ENCODE assay signal across 7 cellular contexts in genomic region chr3:72369681-72370080, GRCh38.
"Had no signal": no experiment of that assay in that cellular context is flagged by ENCODE, and none has a peak within 500 bp of the region (broad histone marks: within the 10 kb centered on the region; RNA-seq: fewer than 3 reads in every experiment).

No MANE protein-coding gene starts in this region.

- H3K27me3 Mint-ChIP-seq: IgD-negative memory B cell had no signal

- H3K4me3 Mint-ChIP-seq: IgD-negative memory B cell had no signal

- H3K9me3 Mint-ChIP-seq: IgD-negative memory B cell had no signal

- H3K36me3 Mint-ChIP-seq: IgD-negative memory B cell had no signal

- DNase-seq: GOT3, H7, HCEC 1CT, KG1 had no signal

- ATAC-seq: HepG2 had no signal

- H3K27ac ChIP-seq: HL-60 had no signal

- FAIRE-seq: HepG2 had no signal

- H3K27ac Mint-ChIP-seq: IgD-negative memory B cell had no signal
